9 cellular contexts compared by ENCODE assay signal in genomic region chr15:90099868-90100854, GRCh38. TPM values are rescaled to one million over a fixed set of nuclear protein-coding genes. Genes with fewer than 3 reads are reported as not detected.
DNase-seq lines count a peak whose midpoint lies in the region; ATAC-seq and TF ChIP-seq lines count a peak whose summit lies in the region.
"Had no signal": no experiment of that assay in that cellular context is flagged by ENCODE, and none has a peak within 500 bp of the region (broad histone marks: within the 10 kb centered on the region; RNA-seq: fewer than 3 reads in every experiment).

No MANE protein-coding gene starts in this region.

- peak overlapping the region; percentile 16 for H2BK5ac ChIP-seq in IMR-90 (ENCODE audit: low read depth, low read length, poor library complexity, severe bottlenecking)

- no peaks in the 10 kb centered on the region for H3K36me3 ChIP-seq in IMR-90 (ENCODE audit: control insufficient read depth, insufficient read depth, low read length)

- peak overlapping the region; percentile 61; the same call in 1 of the 2 replicates for H3K18ac ChIP-seq in IMR-90 (ENCODE audit: low read depth, low read length)

- no peak overlapping the region for H4K91ac ChIP-seq in IMR-90 (ENCODE audit: insufficient read depth, low read depth, low read length)

- no peak overlapping the region for H2BK15ac ChIP-seq in IMR-90 (ENCODE audit: low read depth, low read length)

- peaks cover 16% of the 10 kb centered on the region for H3K9me1 ChIP-seq in IMR-90 (ENCODE audit: insufficient read depth, low read length)

- 60% methylated on average over 1 of the region's 11 CpGs; no CpG with 5 or more reads in 1 of the 2 experiments for WGBS in IMR-90 (ENCODE audit: extremely low coverage in 2 of 2, insufficient read length in 1 of 2), 2 experiments

- peak overlapping the region; percentile 54; the same call in 1 of the 2 replicates for H3K27ac ChIP-seq in IMR-90 (ENCODE audit: insufficient read depth, low read length)
- H3K27ac ChIP-seq: SJSA1 had no signal

- H4K20me1 ChIP-seq in IMR-90 (ENCODE audit: insufficient read depth, low read length): peaks cover 24% of the 10 kb centered on the region

- H4K5ac ChIP-seq in IMR-90 (ENCODE audit: low read depth, low read length): peak overlapping the region; percentile 30

- no peak overlapping the region for H2AFZ ChIP-seq in IMR-90 (replicated peaks; ENCODE audit: low read length, poor library complexity)

- peaks cover 73% of the 10 kb centered on the region for H3K4me1 Mint-ChIP-seq in activated naive CD8-positive, alpha-beta T cell treated with anti-CD3 and anti-CD28 coated beads, Interleukin-2, amount 50 U/mL, for 24 hours
- peaks cover 39 to 68% of the 10 kb centered on the region in 2 donors for H3K4me1 Mint-ChIP-seq in stimulated activated naive B cell treated with anti-CD40 and anti-IgM and Interleukin-4, amounts not matched to agents 10 μg/mL and 1 μg/mL and 100 μg/mL, for 72 hours

- no peak overlapping the region for H3K56ac ChIP-seq in IMR-90 (ENCODE audit: extremely low read depth, insufficient read depth, low read length)

- H3K4me1 ChIP-seq in IMR-90 (ENCODE audit: control insufficient read depth, insufficient read depth, low read length): peaks cover 25% of the 10 kb centered on the region

- no peaks in the 10 kb centered on the region for H3K27me3 Mint-ChIP-seq in activated naive CD8-positive, alpha-beta T cell treated with anti-CD3 and anti-CD28 coated beads, Interleukin-2, amount 50 U/mL, for 24 hours
- H3K27me3 Mint-ChIP-seq in stimulated activated naive B cell treated with anti-CD40 and anti-IgM and Interleukin-4, amounts not matched to agents 10 μg/mL and 1 μg/mL and 100 μg/mL, for 72 hours: no peaks in the 10 kb centered on the region

- H2AK5ac ChIP-seq in IMR-90 (ENCODE audit: low read depth, low read length): peak overlapping the region; percentile 26

- TF ChIP-seq POLR2A in IMR-90 (IDR thresholded peaks at IDR 0.05; ENCODE audit: low read depth, low read length): no peak

- TF ChIP-seq RAD21 in IMR-90 (IDR thresholded peaks at IDR 0.05; ENCODE audit: low read length): no peak

- H3K27me3 ChIP-seq in IMR-90 (ENCODE audit: control insufficient read depth, insufficient read depth, low read length): no peaks in the 10 kb centered on the region
- H3K27me3 ChIP-seq: SJSA1 had no signal

- no peak for TF ChIP-seq CTCF in IMR-90 (conservative IDR thresholded peaks at IDR 0.05; ENCODE audit: low read depth, low read length)

- BruUV-seq in IMR-90 (replicated peaks; lab: Mats Ljungman, UMichigan): no TSS peak

- no peaks in the 10 kb centered on the region for H3K9me3 ChIP-seq in IMR-90 (ENCODE audit: control insufficient read depth, insufficient read depth, low read length)

- intact Hi-C loops in IMR-90 (cut with micrococcal nuclease): no loop called here

- peak overlapping the region; percentile 49; the same call in 1 of the 2 replicates for H3K9ac ChIP-seq in IMR-90 (ENCODE audit: low read depth, low read length)

- POLR2A ChIA-PET in IMR-90 (lab: Charles Lee; ENCODE audit: unreplicated experiment): interaction anchor here (0.6 kb wide), 1 partner anchor 55 kb away, joined by 4 read pairs; no protein-coding TSS in a partner anchor

- H3K27ac Mint-ChIP-seq in activated naive CD8-positive, alpha-beta T cell treated with anti-CD3 and anti-CD28 coated beads, Interleukin-2, amount 50 U/mL, for 24 hours: peak overlapping the region; percentile 82
- peak overlapping the region; percentile 89 for H3K27ac Mint-ChIP-seq in stimulated activated naive B cell treated with anti-CD40 and anti-IgM and Interleukin-4, amounts not matched to agents 10 μg/mL and 1 μg/mL and 100 μg/mL, for 72 hours

- DNase-seq in COR-L47 (lab: John Stamatoyannopoulos, UW) (peak; percentile 9), IMR-90 (peak; percentile 53), inferior parietal cortex (ENCODE audit: extremely low spot score) (peak; percentile 74)
- DNase-seq in activated naive CD8-positive, alpha-beta T cell treated with anti-CD3 and anti-CD28 coated beads, Interleukin-2, amount 50 U/mL, for 24 hours: peak; percentile 38
- no peak for DNase-seq in stimulated activated naive B cell treated with anti-CD40 and anti-IgM and Interleukin-4, amounts not matched to agents 10 μg/mL and 1 μg/mL and 100 μg/mL, for 72 hours

- in situ Hi-C loops in IMR-90 (cut with MboI; ENCODE audit: low sequenced_read_pairs): no loop called here

- peaks cover 29 to 53% of the 10 kb centered on the region in 2 experiments for H3K79me1 ChIP-seq in IMR-90 (ENCODE audit: low read depth in 1 of 2, low read length in 2 of 2)

- H3K9me3 Mint-ChIP-seq in activated naive CD8-positive, alpha-beta T cell treated with anti-CD3 and anti-CD28 coated beads, Interleukin-2, amount 50 U/mL, for 24 hours: no peaks in the 10 kb centered on the region
- no peaks in the 10 kb centered on the region for H3K9me3 Mint-ChIP-seq in stimulated activated naive B cell treated with anti-CD40 and anti-IgM and Interleukin-4, amounts not matched to agents 10 μg/mL and 1 μg/mL and 100 μg/mL, for 72 hours

- H3K4me3 Mint-ChIP-seq in activated naive CD8-positive, alpha-beta T cell treated with anti-CD3 and anti-CD28 coated beads, Interleukin-2, amount 50 U/mL, for 24 hours: peak overlapping the region; percentile 86
- peak overlapping the region; percentile 89 to 91 for H3K4me3 Mint-ChIP-seq in stimulated activated naive B cell treated with anti-CD40 and anti-IgM and Interleukin-4, amounts not matched to agents 10 μg/mL and 1 μg/mL and 100 μg/mL, for 72 hours

- CTCF ChIA-PET in IMR-90 (lab: Yijun Ruan, JAX): no interaction called here

- H3K36me3 Mint-ChIP-seq in activated naive CD8-positive, alpha-beta T cell treated with anti-CD3 and anti-CD28 coated beads, Interleukin-2, amount 50 U/mL, for 24 hours (ENCODE audit: low read depth): peaks cover 11% of the 10 kb centered on the region
- H3K36me3 Mint-ChIP-seq in stimulated activated naive B cell treated with anti-CD40 and anti-IgM and Interleukin-4, amounts not matched to agents 10 μg/mL and 1 μg/mL and 100 μg/mL, for 72 hours: peaks cover 3 to 22% of the 10 kb centered on the region in 2 donors

- peak overlapping the region; percentile 39 for H3K23ac ChIP-seq in IMR-90 (ENCODE audit: low read depth, low read length)

- H2BK20ac ChIP-seq in IMR-90 (ENCODE audit: low read depth, low read length): no peak overlapping the region

- H4K8ac ChIP-seq in IMR-90 (ENCODE audit: low read depth in 2 of 2, low read length in 2 of 2): 0 out of 4 replicates have a peak overlapping the region, but pooled peaks of 1 of the 2 experiments have one; percentile 26

- H2BK120ac ChIP-seq in IMR-90 (ENCODE audit: low read depth, low read length): 0 out of 2 replicates have a peak overlapping the region, but pooled peaks have one; percentile 38

- peak overlapping the region; percentile 54; the same call in 1 of the 2 replicates for H3K14ac ChIP-seq in IMR-90 (replicated peaks; ENCODE audit: low read depth, low read length)

- no peak overlapping the region; the same call in 1 of the 2 replicates for H3K4ac ChIP-seq in IMR-90 (ENCODE audit: low read depth, low read length)

- H3K4me2 ChIP-seq in IMR-90 (ENCODE audit: low read depth, low read length): peak overlapping the region; percentile 88

- ATAC-seq in IMR-90 (ENCODE audit: low read depth): no peak
- ATAC-seq in activated naive CD8-positive, alpha-beta T cell treated with anti-CD3 and anti-CD28 coated beads, Interleukin-2, amount 50 U/mL, for 24 hours: peak; percentile 22
- ATAC-seq in stimulated activated naive B cell treated with anti-CD40 and anti-IgM and Interleukin-4, amounts not matched to agents 10 μg/mL and 1 μg/mL and 100 μg/mL, for 72 hours (replicated peaks): no peak
- ATAC-seq in HG02678 (IDR thresholded peaks at IDR 0.05; ENCODE audit: unreplicated experiment): no peak
- no peak for ATAC-seq in HG03342 (IDR thresholded peaks at IDR 0.05; ENCODE audit: unreplicated experiment)
- no peak for ATAC-seq in HG02571 (IDR thresholded peaks at IDR 0.05; ENCODE audit: unreplicated experiment)

- no peak overlapping the region for H3K4me3 ChIP-seq in IMR-90 (ENCODE audit: insufficient read depth, low read depth, low read length)

- H2AK9ac ChIP-seq in IMR-90 (replicated peaks; ENCODE audit: low read depth, low read length, poor library complexity): peak overlapping the region; percentile 71

- dilution Hi-C loops in IMR-90 (cut with HindIII; ENCODE audit: low sequenced_read_pairs, unreplicated experiment): no loop called here

TF ChIP-seq in IMR-90, 13 proteins besides CTCF, POLR2A, EP300 and RAD21:
- TF ChIP-seq MAZ (IDR thresholded peaks at IDR 0.05; ENCODE audit: borderline replicate concordance, low read depth, low read length) (no peak), CHD1 (IDR thresholded peaks at IDR 0.05; ENCODE audit: low read depth, low read length) (no peak), CEBPB (IDR thresholded peaks at IDR 0.05; ENCODE audit: low read depth, low read length) (peak; percentile 46; the same call in 1 of the 2 replicates)

RNA-seq across cellular contexts. Expression of gene IDH2, which starts 2.1 kb away (rescaled TPM):
- total RNA-seq in IMR-90 (2012; rRNA removed): 87.2 and 118 TPM in 2 replicates
- 84.2 and 84.9 TPM in 2 replicates for polyA plus RNA-seq in IMR-90 (2012; rRNA removed)
- 49.5 and 94.7 TPM in 2 replicates for polyA plus RNA-seq in IMR-90 (2012; cell fraction: cytosol; rRNA removed)
- 37.6 and 62.1 TPM in 2 replicates for polyA plus RNA-seq in IMR-90 (2012; cell fraction: nucleus; rRNA removed; ENCODE audit: low replicate concordance)
